23 cellular contexts compared by ENCODE assay signal in genomic region chr16:49510676-49511305, GRCh38.
DNase-seq lines count a peak whose midpoint lies in the region; ATAC-seq and TF ChIP-seq lines count a peak whose summit lies in the region.
"Had no signal": no experiment of that assay in that cellular context is flagged by ENCODE, and none has a peak within 500 bp of the region (broad histone marks: within the 10 kb centered on the region; RNA-seq: fewer than 3 reads in every experiment).

No MANE protein-coding gene starts in this region.

- H3K9me3 Mint-ChIP-seq in chondrocyte (ENCODE audit: low read depth) (peaks cover 3% of the 10 kb centered on the region), neural crest cell (peaks cover 3% of the 10 kb centered on the region)
- no peaks in the 10 kb centered on the region for H3K9me3 Mint-ChIP-seq in activated naive CD8-positive, alpha-beta T cell treated with anti-CD3 and anti-CD28 coated beads for 36 hours
- H3K9me3 Mint-ChIP-seq: activated CD4-positive, alpha-beta memory T cell treated with anti-CD3 and anti-CD28 coated beads for 36 hours; activated T-helper 1 cell treated with anti-CD3 and anti-CD28 coated beads, Interleukin-12 subunit alpha, Interleukin-12 subunit beta, Interleukin-2, Interleukin-4 antibody, amounts not matched to agents 30 ng/mL and 10 ng/mL and 1 ng/mL, durations not matched to agents 14 hours and 24 hours and 36 hours; GM23338; IgD-negative memory B cell; T-helper 1 cell treated with Interleukin-12 subunit alpha and Interleukin-12 subunit beta and Interleukin-4 antibody, amounts not matched to agents 30 μg/mL and 1 μg/mL, for 36 hours had no signal

- no peaks in the 10 kb centered on the region for H3K9me3 ChIP-seq in upper lobe of right lung

- H3K27me3 ChIP-seq in upper lobe of right lung = no peaks in the 10 kb centered on the region

- H3K4me3 ChIP-seq in upper lobe of right lung = no peak overlapping the region
- H3K4me3 ChIP-seq: GM23338, SK-N-MC had no signal

- ATAC-seq in upper lobe of right lung = no peak
- ATAC-seq: activated CD4-positive, CD25-positive, alpha-beta regulatory T cell treated with anti-CD3 and anti-CD28 coated beads, Interleukin-2, amount 50 U/mL, for 24 hours; esophagus mucosa; GM23338; left cardiac atrium had no signal

- H3K27me3 Mint-ChIP-seq in chondrocyte (ENCODE audit: low read depth) (no peaks in the 10 kb centered on the region), neural crest cell (ENCODE audit: low read depth) (no peaks in the 10 kb centered on the region)
- no peaks in the 10 kb centered on the region for H3K27me3 Mint-ChIP-seq in activated naive CD8-positive, alpha-beta T cell treated with anti-CD3 and anti-CD28 coated beads for 36 hours
- H3K27me3 Mint-ChIP-seq: activated CD4-positive, alpha-beta memory T cell treated with anti-CD3 and anti-CD28 coated beads for 36 hours; IgD-negative memory B cell had no signal

- no peak overlapping the region for H3K4me3 Mint-ChIP-seq in chondrocyte (ENCODE audit: unreplicated experiment)
- H3K4me3 Mint-ChIP-seq in neural crest cell = no peak overlapping the region
- H3K4me3 Mint-ChIP-seq in activated naive CD8-positive, alpha-beta T cell treated with anti-CD3 and anti-CD28 coated beads for 36 hours = no peak overlapping the region
- H3K4me3 Mint-ChIP-seq: activated CD4-positive, alpha-beta memory T cell treated with anti-CD3 and anti-CD28 coated beads for 36 hours; activated T-helper 1 cell treated with anti-CD3 and anti-CD28 coated beads, Interleukin-12 subunit alpha, Interleukin-12 subunit beta, Interleukin-2, Interleukin-4 antibody, amounts not matched to agents 30 ng/mL and 10 ng/mL and 1 ng/mL, durations not matched to agents 14 hours and 24 hours and 36 hours; GM23338; IgD-negative memory B cell; memory B cell; T-helper 1 cell treated with Interleukin-12 subunit alpha and Interleukin-12 subunit beta and Interleukin-4 antibody, amounts not matched to agents 30 μg/mL and 1 μg/mL, for 36 hours had no signal

- H3K4me1 Mint-ChIP-seq in chondrocyte (ENCODE audit: low read depth) (no peaks in the 10 kb centered on the region), neural crest cell (no peaks in the 10 kb centered on the region)
- no peaks in the 10 kb centered on the region for H3K4me1 Mint-ChIP-seq in activated naive CD8-positive, alpha-beta T cell treated with anti-CD3 and anti-CD28 coated beads for 36 hours
- H3K4me1 Mint-ChIP-seq: GM23338, IgD-negative memory B cell, memory B cell had no signal

- no peak overlapping the region for H3K27ac ChIP-seq in upper lobe of right lung
- H3K27ac ChIP-seq: SK-N-MC had no signal

- DNase-seq in NCI-H1694 (lab: John Stamatoyannopoulos, UW) = peak; percentile 61
- peak; percentile 79 for DNase-seq in chondrocyte (ENCODE audit: low spot score)
- DNase-seq in neural crest cell (ENCODE audit: low read depth, low spot score) = no peak
- DNase-seq in upper lobe of right lung = peak; percentile 37
- DNase-seq in activated naive CD8-positive, alpha-beta T cell treated with anti-CD3 and anti-CD28 coated beads for 36 hours = no peak
- DNase-seq in activated naive CD4-positive, alpha-beta T cell treated with Interleukin-2 at 50 U/mL for 16 hours = no peak
- DNase-seq in DMS153 treated with DMSO at 0.1 percent for 48 hours (lab: John Stamatoyannopoulos, UW; ENCODE audit: unreplicated experiment) = no peak
- DNase-seq: activated CD4-positive, alpha-beta memory T cell treated with anti-CD3 and anti-CD28 coated beads for 36 hours; activated CD8-positive, alpha-beta memory T cell treated with anti-CD3 and anti-CD28 coated beads, Interleukin-2, amount 50 U/mL, for 4 hours; activated naive CD4-positive, alpha-beta T cell treated with anti-CD3 and anti-CD28 coated beads, Interleukin-2, amount 50 U/mL, for 16 hours; cortex of kidney; foreskin fibroblast; left cardiac atrium; NCI-H2081 treated with DMSO at 0.1 percent for 48 hours; trophoblast cell had no signal

- H3K27ac Mint-ChIP-seq in chondrocyte (ENCODE audit: unreplicated experiment) = no peak overlapping the region
- peak overlapping the region; percentile 71 for H3K27ac Mint-ChIP-seq in neural crest cell (ENCODE audit: unreplicated experiment)
- no peak overlapping the region for H3K27ac Mint-ChIP-seq in activated naive CD8-positive, alpha-beta T cell treated with anti-CD3 and anti-CD28 coated beads for 36 hours
- H3K27ac Mint-ChIP-seq: activated CD4-positive, alpha-beta memory T cell treated with anti-CD3 and anti-CD28 coated beads for 36 hours; activated T-helper 1 cell treated with anti-CD3 and anti-CD28 coated beads, Interleukin-12 subunit alpha, Interleukin-12 subunit beta, Interleukin-2, Interleukin-4 antibody, amounts not matched to agents 30 ng/mL and 10 ng/mL and 1 ng/mL, durations not matched to agents 14 hours and 24 hours and 36 hours; GM23338; IgD-negative memory B cell; memory B cell; T-helper 1 cell treated with Interleukin-12 subunit alpha and Interleukin-12 subunit beta and Interleukin-4 antibody, amounts not matched to agents 30 μg/mL and 1 μg/mL, for 36 hours had no signal

- peaks cover 2% of the 10 kb centered on the region for H3K36me3 Mint-ChIP-seq in chondrocyte (ENCODE audit: low read depth)
- H3K36me3 Mint-ChIP-seq in neural crest cell (ENCODE audit: low read depth) = peaks cover 5% of the 10 kb centered on the region
- H3K36me3 Mint-ChIP-seq in activated naive CD8-positive, alpha-beta T cell treated with anti-CD3 and anti-CD28 coated beads for 36 hours = no peaks in the 10 kb centered on the region
- H3K36me3 Mint-ChIP-seq: activated CD4-positive, alpha-beta memory T cell treated with anti-CD3 and anti-CD28 coated beads for 36 hours; IgD-negative memory B cell had no signal

- no peaks in the 10 kb centered on the region for H3K36me3 ChIP-seq in upper lobe of right lung

- TF ChIP-seq CTCF in chondrocyte (IDR thresholded peaks at IDR 0.05) (no peak), neural crest cell (conservative IDR thresholded peaks at IDR 0.05) (no peak), upper lobe of right lung (IDR thresholded peaks at IDR 0.05) (no peak)

- no peaks in the 10 kb centered on the region for H3K4me1 ChIP-seq in upper lobe of right lung

- intact Hi-C loops in upper lobe of right lung (cut with DNase I) = no loop called here

Comparison
In these comparisons a context has a peak if more than half of its experiments do, and no peak if none do; other contexts are left out.
1. DNase-seq: peak in NCI-H1694 (single experiment), chondrocyte (single experiment) and upper lobe of right lung (single experiment); none in neural crest cell (single experiment), activated naive CD8-positive, alpha-beta T cell treated with anti-CD3 and anti-CD28 coated beads for 36 hours (single experiment), activated naive CD4-positive, alpha-beta T cell treated with Interleukin-2 at 50 U/mL for 16 hours (single experiment) and DMS153 treated with DMSO at 0.1 percent for 48 hours (single experiment).